In the genomic region with DNA sequence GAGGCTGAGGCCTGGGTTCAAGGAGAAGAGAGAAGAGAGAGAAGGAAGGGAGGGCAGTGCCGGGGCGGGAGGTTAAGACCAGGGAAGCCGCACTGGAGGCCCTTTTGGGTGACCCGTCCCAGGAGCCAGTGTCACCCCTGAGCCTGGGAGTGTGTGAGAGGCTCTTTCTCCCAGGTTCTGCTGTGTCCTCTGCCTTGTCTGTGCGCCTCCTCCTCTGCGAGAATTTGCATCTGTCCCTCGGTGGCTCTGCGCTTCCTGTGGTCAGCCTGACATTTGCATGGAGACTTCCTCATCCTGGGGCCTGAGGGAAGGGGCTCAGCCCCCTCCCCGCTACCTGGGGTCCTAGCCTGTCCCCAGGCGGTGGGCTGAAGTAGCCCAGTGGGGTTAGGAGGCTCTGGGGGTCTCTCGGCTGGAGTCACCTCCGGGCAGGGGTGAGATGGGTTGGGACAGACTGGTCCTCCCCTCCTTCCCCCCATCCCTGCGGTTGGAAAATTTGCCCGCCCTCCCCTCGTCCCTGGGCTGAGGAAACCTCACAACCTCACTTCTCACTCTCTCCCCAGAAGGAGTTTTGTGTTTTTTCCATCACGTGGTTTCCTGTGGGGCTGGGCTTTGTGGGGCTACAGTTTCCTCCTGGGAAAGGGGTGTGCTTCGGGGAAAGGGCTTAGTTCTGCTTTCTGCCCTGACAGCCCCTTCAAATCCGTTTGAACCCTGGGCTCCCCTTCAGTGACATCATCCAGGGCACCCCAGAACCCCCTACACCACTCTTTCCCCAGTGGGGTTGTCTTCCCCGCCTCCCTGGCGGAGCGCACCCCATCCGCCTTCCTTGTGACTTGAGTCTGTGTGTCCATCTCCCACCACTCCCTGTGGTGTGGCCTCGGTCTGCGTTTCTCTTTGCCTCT, we compare ENCODE assay signal across 2 cellular contexts.
TF ChIP-seq lines count a peak whose summit lies in the region.

No MANE protein-coding gene starts in this region.

TF ChIP-seq in liver, 16 proteins besides CTCF, POLR2A, EP300 and RAD21:
- no peak for TF ChIP-seq RXRA (IDR thresholded peaks at IDR 0.05)
- no peak for TF ChIP-seq HNF4G (IDR thresholded peaks at IDR 0.05)
- no peak for TF ChIP-seq EGR1 (IDR thresholded peaks at IDR 0.05; ENCODE audit: low read depth in 2 of 2)
- TF ChIP-seq, protein P1, sequence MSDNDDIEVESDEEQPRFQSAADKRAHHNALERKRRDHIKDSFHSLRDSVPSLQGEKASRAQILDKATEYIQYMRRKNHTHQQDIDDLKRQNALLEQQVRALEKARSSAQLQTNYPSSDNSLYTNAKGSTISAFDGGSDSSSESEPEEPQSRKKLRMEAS (IDR thresholded peaks at IDR 0.05) = no peak
- no peak for TF ChIP-seq GABPA (IDR thresholded peaks at IDR 0.05 in 1 of 2, conservative IDR thresholded peaks at IDR 0.05 in 1 of 2)
- TF ChIP-seq NR2F2 (IDR thresholded peaks at IDR 0.05) = no peak
- no peak for TF ChIP-seq FOXA1 (IDR thresholded peaks at IDR 0.05)

TF ChIP-seq in HepG2, 621 proteins besides CTCF, POLR2A, EP300 and RAD21:
- TF ChIP-seq GABPA (IDR thresholded peaks at IDR 0.05; ENCODE audit: low read depth, low read length) (no peak), GABPA (CRISPR knock-in tag; IDR thresholded peaks at IDR 0.05; ENCODE audit: low read depth) (no peak), MIER2 (CRISPR knock-in tag; IDR thresholded peaks at IDR 0.05) (no peak), JUND (CRISPR knock-in tag; IDR thresholded peaks at IDR 0.05) (no peak), RXRB (CRISPR knock-in tag; IDR thresholded peaks at IDR 0.05; ENCODE audit: borderline replicate concordance) (no peak)
TF ChIP-seq in HepG2: peak in this region for 0.
